ENCODE assay signal across 15 cellular contexts in the genomic region with DNA sequence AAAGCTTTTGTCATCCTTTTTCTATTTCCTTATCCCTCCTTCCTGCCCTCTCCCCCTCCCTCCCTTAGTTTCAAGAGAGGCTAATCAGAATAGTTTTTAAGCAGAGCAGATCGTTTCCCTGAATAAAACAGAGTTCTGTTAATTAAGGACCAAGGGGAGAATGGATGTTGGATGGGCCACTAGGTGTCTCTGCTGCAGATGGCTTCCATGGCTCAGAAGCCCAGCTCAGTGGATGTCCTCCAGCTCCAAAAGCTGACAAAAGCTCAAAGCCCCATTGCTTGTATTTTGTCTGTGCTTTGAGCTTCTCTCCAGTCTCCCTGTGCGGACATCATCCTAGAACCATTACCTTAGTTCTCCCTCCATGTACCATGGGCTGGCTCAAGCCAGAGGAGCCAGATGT. TPM values are rescaled to one million over a fixed set of nuclear protein-coding genes. Genes with fewer than 3 reads are reported as not detected.
A peak's percentile ranks its signal among the peaks of the same experiment; 100 is the strongest.
DNase-seq lines count a peak whose midpoint lies in the region; ATAC-seq and TF ChIP-seq lines count a peak whose summit lies in the region.
"Had no signal": no experiment of that assay in that cellular context is flagged by ENCODE, and none has a peak within 500 bp of the region (broad histone marks: within the 10 kb centered on the region; RNA-seq: fewer than 3 reads in every experiment).

No MANE protein-coding gene starts in this region.

- no peak overlapping the region for H3K4me3 ChIP-seq in GM12864 (ENCODE audit: low read depth, low read length)
- H3K4me3 ChIP-seq in PC-3 (ENCODE audit: low read length) = no peak overlapping the region
- no peak overlapping the region for H3K4me3 ChIP-seq in fibroblast of lung (replicated peaks in 1 of 4; ENCODE audit: control extremely low read depth in 1 of 4, insufficient read depth in 1 of 4, low read depth in 3 of 4, low read length in 4 of 4)
- H3K4me3 ChIP-seq: lower lobe of right lung, SJSA1 had no signal

- POLR2A ChIA-PET in PC-3 (lab: Charles Lee; ENCODE audit: unreplicated experiment) = no interaction called here

- no peaks in the 10 kb centered on the region for H3F3A ChIP-seq in PC-3 (ENCODE audit: low read length, unreplicated experiment)

- H2AFZ ChIP-seq in PC-3 (ENCODE audit: low read length) (no peak overlapping the region), fibroblast of lung (ENCODE audit: low read length) (no peak overlapping the region)

- H3K4me1 Mint-ChIP-seq in activated CD8-positive, alpha-beta memory T cell treated with anti-CD3 and anti-CD28 coated beads, Interleukin-2, amount 10 ng/mL, durations not matched to agents 7 days and 5 days = no peaks in the 10 kb centered on the region

- H3K9me3 ChIP-seq in PC-3 (ENCODE audit: low read length) (no peaks in the 10 kb centered on the region), fibroblast of lung (ENCODE audit: control insufficient read depth, insufficient read depth, low read depth, low read length) (no peaks in the 10 kb centered on the region)
- H3K9me3 ChIP-seq: lower lobe of right lung, SJSA1 had no signal

- H4K20me1 ChIP-seq in PC-3 (ENCODE audit: low read length) (no peaks in the 10 kb centered on the region), fibroblast of lung (ENCODE audit: control insufficient read depth, extremely low read depth, insufficient read depth, low read length) (no peaks in the 10 kb centered on the region)

- no TSS peak for BruUV-seq in PC-3 (replicated peaks; lab: Mats Ljungman, UMichigan)

- no peaks in the 10 kb centered on the region for H3K4me1 ChIP-seq in PC-3 (ENCODE audit: insufficient read depth, low read length)
- peaks cover 8% of the 10 kb centered on the region for H3K4me1 ChIP-seq in fibroblast of lung (ENCODE audit: control insufficient read depth, extremely low read depth, insufficient read depth, low read length)

- no peaks in the 10 kb centered on the region for H3K36me3 ChIP-seq in PC-3 (ENCODE audit: low read depth, low read length)
- no peaks in the 10 kb centered on the region for H3K36me3 ChIP-seq in fibroblast of lung (ENCODE audit: control insufficient read depth, insufficient read depth, low read length)
- H3K36me3 ChIP-seq: lower lobe of right lung, SJSA1 had no signal

- no peak overlapping the region for H3K4me2 ChIP-seq in PC-3 (ENCODE audit: low read length)
- H3K4me2 ChIP-seq in fibroblast of lung (ENCODE audit: extremely low read depth, insufficient read depth, low read length) = no peak overlapping the region

- H3K79me2 ChIP-seq in PC-3 (ENCODE audit: low read length) (no peaks in the 10 kb centered on the region), fibroblast of lung (ENCODE audit: control insufficient read depth, insufficient read depth, low read length) (no peaks in the 10 kb centered on the region)

- intact Hi-C loops in PC-3 (cut with micrococcal nuclease) = loop anchor here (5.0 to 10.0 kb wide), 2 partner anchors 65 to 227 kb away; no protein-coding TSS in a partner anchor

- peaks cover 8% of the 10 kb centered on the region for H3K27me3 Mint-ChIP-seq in activated CD8-positive, alpha-beta memory T cell treated with anti-CD3 and anti-CD28 coated beads, Interleukin-2, amount 10 ng/mL, durations not matched to agents 7 days and 5 days

- no peaks in the 10 kb centered on the region for H3K36me3 Mint-ChIP-seq in activated CD8-positive, alpha-beta memory T cell treated with anti-CD3 and anti-CD28 coated beads, Interleukin-2, amount 10 ng/mL, durations not matched to agents 7 days and 5 days

- peaks cover 4% of the 10 kb centered on the region for H3K9me3 Mint-ChIP-seq in activated CD8-positive, alpha-beta memory T cell treated with anti-CD3 and anti-CD28 coated beads, Interleukin-2, amount 10 ng/mL, durations not matched to agents 7 days and 5 days (ENCODE audit: low read depth)

- no peaks in the 10 kb centered on the region for H3K27me3 ChIP-seq in PC-3 (ENCODE audit: low read length)
- no peaks in the 10 kb centered on the region for H3K27me3 ChIP-seq in fibroblast of lung (ENCODE audit: control insufficient read depth, insufficient read depth, low read length)
- H3K27me3 ChIP-seq: SJSA1 had no signal

- DNase-seq in AG09319 (ENCODE audit: extremely low read depth, low read depth) (no peak), GM12864 (ENCODE audit: low read depth) (no peak), PC-3 (peak; percentile 41), fibroblast of lung (ENCODE audit: low read depth in 2 of 2) (peak in 1 of 2 donors; percentile 9), NCI-H1694 (lab: John Stamatoyannopoulos, UW) (no peak)
- no peak for DNase-seq in activated CD8-positive, alpha-beta memory T cell treated with anti-CD3 and anti-CD28 coated beads, Interleukin-2, amount 10 ng/mL, durations not matched to agents 7 days and 5 days
- DNase-seq in stimulated activated CD4-positive, alpha-beta T cell treated with anti-CD3 and anti-CD28 coated beads, Interleukin-4, amount 100 ng/mL, for 4 hours = no peak
- DNase-seq: amniotic stem cell, DMS79 treated with DMSO at 0.1 percent for 48 hours, foreskin melanocyte, lower lobe of right lung, NCI-H187 treated with DMSO at 0.1 percent for 48 hours had no signal

- ATAC-seq in PC-3 (peak; percentile 59), GM21825 (IDR thresholded peaks at IDR 0.05; ENCODE audit: unreplicated experiment) (no peak)
- ATAC-seq in activated CD8-positive, alpha-beta memory T cell treated with anti-CD3 and anti-CD28 coated beads, Interleukin-2, amount 10 ng/mL, durations not matched to agents 7 days and 5 days = no peak
- ATAC-seq: lower lobe of right lung had no signal

- H3K27ac ChIP-seq in PC-3 (ENCODE audit: low read length) = no peak overlapping the region
- no peak overlapping the region for H3K27ac ChIP-seq in fibroblast of lung (ENCODE audit: insufficient read depth, low read length)
- H3K27ac ChIP-seq: lower lobe of right lung, SJSA1 had no signal

- no peak overlapping the region for H3K27ac Mint-ChIP-seq in activated CD8-positive, alpha-beta memory T cell treated with anti-CD3 and anti-CD28 coated beads, Interleukin-2, amount 10 ng/mL, durations not matched to agents 7 days and 5 days

- H3K4me3 Mint-ChIP-seq in activated CD8-positive, alpha-beta memory T cell treated with anti-CD3 and anti-CD28 coated beads, Interleukin-2, amount 10 ng/mL, durations not matched to agents 7 days and 5 days = no peak overlapping the region

- H3K9ac ChIP-seq in PC-3 (ENCODE audit: low read length) (no peak overlapping the region), fibroblast of lung (ENCODE audit: insufficient read depth, low read length) (no peak overlapping the region)

- CTCF ChIA-PET in PC-3 (lab: Charles Lee) = interaction anchor here (0.6 kb wide), 1 partner anchor 200 kb away, joined by 3 read pairs; no protein-coding TSS in a partner anchor
- CTCF ChIA-PET in activated CD8-positive, alpha-beta memory T cell treated with anti-CD3 and anti-CD28 coated beads, Interleukin-2, amount 10 ng/mL, durations not matched to agents 7 days and 5 days (lab: Charles Lee) = no interaction called here

- TF ChIP-seq CTCF in AG09319 (IDR thresholded peaks at IDR 0.05; ENCODE audit: low read depth, low read length) (peak; percentile 21), GM12864 (IDR thresholded peaks at IDR 0.05; ENCODE audit: low read depth, low read length, missing control alignments) (peak; percentile 36), PC-3 (conservative IDR thresholded peaks at IDR 0.05; ENCODE audit: low read depth, low read length) (peak; percentile 60), fibroblast of lung (conservative IDR thresholded peaks at IDR 0.05 in 1 of 2, IDR thresholded peaks at IDR 0.05 in 1 of 2; ENCODE audit: low read depth in 1 of 2, low read length in 2 of 2) (peak; percentile 11 to 27)

- H3K9me2 ChIP-seq in PC-3 (replicated peaks; ENCODE audit: low read length) = 0 out of 2 replicates have a peak, but pooled peaks cover 5% of the 10 kb centered on the region

RNA-seq across cellular contexts. Expression of gene NPR3, which starts 21.0 kb away (rescaled TPM):
- total RNA-seq in PC-3 (2014; rRNA removed) (3.9 and 5.8 TPM in 2 replicates), fibroblast of lung (1.5 and 14.9 TPM in 2 replicates)
- polyA plus RNA-seq in fibroblast of lung = 5.8 and 87.3 TPM in 2 replicates
- polyA plus RNA-seq in fibroblast of lung (2012) = 4.7 and 71.5 TPM in 2 replicates
- polyA minus RNA-seq in fibroblast of lung (ENCODE audit: low replicate concordance) = 5.6 and 82.0 TPM in 2 replicates
- under 1 TPM in 1 of 2 experiments, not detected in 1; 0.16 TPM for total RNA-seq in activated CD8-positive, alpha-beta memory T cell treated with anti-CD3 and anti-CD28 coated beads, Interleukin-2, amount 10 ng/mL, durations not matched to agents 7 days and 5 days
- total RNA-seq: activated CD8-positive, alpha-beta memory T cell treated with anti-CD3 and anti-CD28 coated beads for 36 hours had no signal
